ENCODE assay signal across 8 cellular contexts in genomic region chr19:48837081-48837524, GRCh38.
DNase-seq lines count a peak whose midpoint lies in the region; ATAC-seq and TF ChIP-seq lines count a peak whose summit lies in the region.

No MANE protein-coding gene starts in this region.

- peak; percentile 41 for ATAC-seq in HG03196 (IDR thresholded peaks at IDR 0.05; ENCODE audit: unreplicated experiment)
- no peak for ATAC-seq in HG03469 (IDR thresholded peaks at IDR 0.05; ENCODE audit: unreplicated experiment)

- H3K36me3 Mint-ChIP-seq in nephron (ENCODE audit: low read depth) = peaks cover 18% of the 10 kb centered on the region

- H3K27ac Mint-ChIP-seq in nephron = peak overlapping the region; percentile 72 to 94 (median 88)

- H3K4me1 Mint-ChIP-seq in nephron = peaks cover 14% of the 10 kb centered on the region

- no peaks in the 10 kb centered on the region for H3K27me3 Mint-ChIP-seq in nephron (ENCODE audit: low read depth)

- no peaks in the 10 kb centered on the region for H3K9me3 Mint-ChIP-seq in nephron

- DNase-seq in EH (ENCODE audit: low read depth) = peak; percentile 94
- DNase-seq in OCI-M2 (lab: John Stamatoyannopoulos, UW; ENCODE audit: unreplicated experiment) = peak; percentile 86
- peak; percentile 41 to 67 for DNase-seq in activated T-helper 1 cell treated with anti-CD3 and anti-CD28 coated beads, Interleukin-2, amount 50 U/mL, for 16 hours (ENCODE audit: low read depth in 1 of 2, low spot score in 1 of 2)
- peak; percentile 89 for DNase-seq in fibroblast of peridontal ligament (ENCODE audit: extremely low read depth)
- DNase-seq in stimulated activated naive CD4-positive, alpha-beta T cell treated with Interleukin-2 at 50 U/mL for 16 hours (lab: John Stamatoyannopoulos, UW) = peak; percentile 71

- TF ChIP-seq CTCF in nephron (IDR thresholded peaks at IDR 0.05; ENCODE audit: unreplicated experiment in 3 of 3) = no peak

- H3K4me3 Mint-ChIP-seq in nephron = peak overlapping the region; percentile 77 to 88 (median 83)
